13 cellular contexts compared by ENCODE assay signal in genomic region chr18:63887424-63887823, GRCh38. TPM values are rescaled to one million over a fixed set of nuclear protein-coding genes. Genes with fewer than 3 reads are reported as not detected.
DNase-seq lines count a peak whose midpoint lies in the region; ATAC-seq and TF ChIP-seq lines count a peak whose summit lies in the region.
"Had no signal": no experiment of that assay in that cellular context is flagged by ENCODE, and none has a peak within 500 bp of the region (broad histone marks: within the 10 kb centered on the region; RNA-seq: fewer than 3 reads in every experiment).

A gene with protein sequence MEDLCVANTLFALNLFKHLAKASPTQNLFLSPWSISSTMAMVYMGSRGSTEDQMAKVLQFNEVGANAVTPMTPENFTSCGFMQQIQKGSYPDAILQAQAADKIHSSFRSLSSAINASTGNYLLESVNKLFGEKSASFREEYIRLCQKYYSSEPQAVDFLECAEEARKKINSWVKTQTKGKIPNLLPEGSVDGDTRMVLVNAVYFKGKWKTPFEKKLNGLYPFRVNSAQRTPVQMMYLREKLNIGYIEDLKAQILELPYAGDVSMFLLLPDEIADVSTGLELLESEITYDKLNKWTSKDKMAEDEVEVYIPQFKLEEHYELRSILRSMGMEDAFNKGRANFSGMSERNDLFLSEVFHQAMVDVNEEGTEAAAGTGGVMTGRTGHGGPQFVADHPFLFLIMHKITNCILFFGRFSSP (plus strand): TSS chr18:63887705. CDS start chr18:63891445, 3,740 bp downstream.

- no peak within 1 kb of the TSS for H2AFZ ChIP-seq in mesenchymal stem cell (ENCODE audit: low read depth, low read length)

- H2BK120ac ChIP-seq in mesenchymal stem cell (ENCODE audit: low read depth, low read length): no peak within 1 kb of the TSS

- intact Hi-C loops in heart right ventricle (cut with DNase I): no loop called here

- no CpG with 5 or more reads among the region's 1 CpG for WGBS in mesenchymal stem cell
- WGBS in heart right ventricle, 2 donors: 69 to 72% methylated on average over 1 of the region's 1 CpG

- H3K4ac ChIP-seq in mesenchymal stem cell (ENCODE audit: low read depth in 1 of 2, low read length in 2 of 2): no peak within 1 kb of the TSS

- no peak within 1 kb of the TSS for H2BK12ac ChIP-seq in mesenchymal stem cell (ENCODE audit: low read length in 2 of 2)

- H3K36me3 ChIP-seq in mesenchymal stem cell (ENCODE audit: control insufficient read depth in 1 of 2, insufficient read depth in 2 of 2, low read depth in 1 of 2, low read length in 2 of 2): no peaks in the 10 kb centered on the region
- H3K36me3 ChIP-seq in heart right ventricle: no peaks in the 10 kb centered on the region
- H3K36me3 ChIP-seq: SJSA1 had no signal

- H3K9me3 ChIP-seq in mesenchymal stem cell (ENCODE audit: control insufficient read depth, low read length): no peaks in the 10 kb centered on the region
- H3K9me3 ChIP-seq in heart right ventricle: no peaks in the 10 kb centered on the region
- H3K9me3 ChIP-seq: SJSA1 had no signal

- H3K9ac ChIP-seq in mesenchymal stem cell (ENCODE audit: low read length): peak within 1 kb of the TSS; percentile 33

- no peak within 1 kb of the TSS for H3K18ac ChIP-seq in mesenchymal stem cell (ENCODE audit: low read depth in 1 of 2, low read length in 2 of 2)

- ATAC-seq in HG02885 (IDR thresholded peaks at IDR 0.05; ENCODE audit: poor library complexity, unreplicated experiment) (peak; percentile 48), heart right ventricle (no peak)

- no peak within 1 kb of the TSS for H3K4me2 ChIP-seq in mesenchymal stem cell (ENCODE audit: low read length, poor library complexity, severe bottlenecking)

- peaks cover 2% of the 10 kb centered on the region for H3K4me1 ChIP-seq in mesenchymal stem cell (ENCODE audit: control insufficient read depth, insufficient read depth, low read depth, low read length)
- H3K4me1 ChIP-seq in heart right ventricle: peaks cover 0 to 26% (median 6%) of the 10 kb centered on the region in 9 donors

- no peak within 1 kb of the TSS for H4K91ac ChIP-seq in mesenchymal stem cell (ENCODE audit: low read length)

- H3K27me3 ChIP-seq in mesenchymal stem cell (ENCODE audit: control insufficient read depth in 1 of 2, insufficient read depth in 1 of 2, low read length in 2 of 2): no peaks in the 10 kb centered on the region
- no peaks in the 10 kb centered on the region for H3K27me3 ChIP-seq in heart right ventricle
- H3K27me3 ChIP-seq: SJSA1 had no signal

- H3K14ac ChIP-seq in mesenchymal stem cell (ENCODE audit: low read length in 2 of 2): no peak within 1 kb of the TSS

- no peaks in the 10 kb centered on the region for H3K79me1 ChIP-seq in mesenchymal stem cell (replicated peaks; ENCODE audit: low read length, poor library complexity, severe bottlenecking)

- no peak within 1 kb of the TSS for H3K23ac ChIP-seq in mesenchymal stem cell (ENCODE audit: low read length in 2 of 2)

- H2BK5ac ChIP-seq in mesenchymal stem cell (ENCODE audit: low read depth, low read length, poor library complexity, severe bottlenecking): no peak within 1 kb of the TSS

- H3K27ac ChIP-seq in mesenchymal stem cell (ENCODE audit: low read length, poor library complexity, severe bottlenecking) (no peak within 1 kb of the TSS), heart right ventricle (no peak within 1 kb of the TSS)
- H3K27ac ChIP-seq: coronary artery, SJSA1 had no signal

- H2BK15ac ChIP-seq in mesenchymal stem cell (ENCODE audit: low read depth, poor library complexity, severe bottlenecking): no peak within 1 kb of the TSS

- TF ChIP-seq CTCF in heart right ventricle (IDR thresholded peaks at IDR 0.05): no peak

- DNase-seq in ELR (ENCODE audit: low read depth): peak; percentile 85
- DNase-seq in amniotic epithelial cell (ENCODE audit: low read depth): peak; percentile 26
- DNase-seq in mesenchymal stem cell: no peak
- no peak for DNase-seq in NCI-H1105 treated with DMSO at 0.1 percent for 48 hours (lab: John Stamatoyannopoulos, UW)
- DNase-seq in amniotic stem cell (lab: John Stamatoyannopoulos, UW): no peak
- no peak for DNase-seq in heart right ventricle
- no peak for DNase-seq in COR-L47 (lab: John Stamatoyannopoulos, UW)
- DNase-seq: activated CD4-positive, alpha-beta T cell treated with anti-CD3 and anti-CD28 coated beads for 1 hour; activated naive CD4-positive, alpha-beta T cell treated with Interleukin-2 at 50 U/mL for 16 hours; NCI-H524 treated with DMSO at 0.1 percent for 48 hours had no signal

- peak within 1 kb of the TSS in 1 of 2 experiments; percentile 15 for H3K4me3 ChIP-seq in mesenchymal stem cell (ENCODE audit: insufficient read depth in 1 of 2, low read depth in 1 of 2, low read length in 2 of 2)
- no peak within 1 kb of the TSS for H3K4me3 ChIP-seq in heart right ventricle
- H3K4me3 ChIP-seq: coronary artery, SJSA1 had no signal

- no peak within 1 kb of the TSS for H2AK5ac ChIP-seq in mesenchymal stem cell (ENCODE audit: low read length, severe bottlenecking)

- no peak within 1 kb of the TSS for H4K8ac ChIP-seq in mesenchymal stem cell (ENCODE audit: low read length)

RNA-seq across cellular contexts. Expression of the gene that starts here (rescaled TPM):
- 0.11 TPM for polyA plus RNA-seq in mesenchymal stem cell (2013, experiment 1 of 2)
- polyA plus RNA-seq in mesenchymal stem cell (2013, experiment 2 of 2): 0.21 TPM
- under 1 TPM in 2 of 10 donors, not detected in 8; 0.14 to 0.20 TPM for total RNA-seq in heart right ventricle
- under 1 TPM in 1 of 2 donors, not detected in 1; 0.12 TPM for polyA plus RNA-seq in heart right ventricle

Comparison
In these comparisons a context has a peak if more than half of its experiments do, and no peak if none do; other contexts are left out.
1. DNase-seq: peak in ELR (single experiment) and amniotic epithelial cell (single experiment); none in mesenchymal stem cell (single experiment), NCI-H1105 treated with DMSO at 0.1 percent for 48 hours (single experiment), amniotic stem cell (single experiment), heart right ventricle (0 of 2) and COR-L47 (single experiment).